In the genomic region with DNA sequence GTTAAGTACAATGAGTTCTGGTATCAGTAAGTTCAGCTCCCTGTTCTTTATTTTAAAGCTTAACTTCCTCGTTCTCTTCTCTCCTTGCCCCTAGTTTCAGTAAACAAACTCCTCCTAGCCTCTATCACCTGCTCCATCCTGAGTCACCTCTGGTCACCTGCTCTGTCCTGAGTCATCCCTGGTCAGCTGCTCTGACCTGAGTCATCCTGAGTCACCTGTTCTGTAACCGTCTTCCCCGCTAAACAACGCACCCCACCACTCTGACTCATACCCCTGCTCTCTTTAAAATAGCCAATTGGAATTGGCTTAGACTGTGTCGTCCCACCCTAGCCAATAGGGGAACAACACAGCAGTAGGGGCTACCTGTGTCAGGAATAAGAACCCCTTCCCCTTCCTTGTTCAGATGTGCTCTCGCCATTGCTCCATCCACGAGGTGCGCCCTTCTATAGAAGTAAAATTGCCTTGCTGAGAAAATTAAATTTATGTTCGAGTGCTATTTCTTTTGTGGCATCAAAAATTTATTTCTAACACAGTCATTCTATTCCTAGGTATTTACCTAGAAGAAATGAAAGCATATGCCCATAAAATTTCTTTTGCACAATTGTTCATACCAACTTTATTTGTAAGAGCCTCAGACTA, we compare ENCODE assay signal across 1 cellular context.
TF ChIP-seq lines count a peak whose summit lies in the region.

No MANE protein-coding gene starts in this region.

TF ChIP-seq in H1, 55 proteins besides CTCF, POLR2A, EP300 and RAD21:
- TF ChIP-seq JUN (IDR thresholded peaks at IDR 0.05; ENCODE audit: low read depth, low read length) (0 out of 2 replicates have a peak, but pooled peaks have one; percentile 18), BACH1 (IDR thresholded peaks at IDR 0.05; ENCODE audit: low read length) (peak; percentile 96), JUND (IDR thresholded peaks at IDR 0.05; ENCODE audit: low read length) (peak; percentile 80), MAX (IDR thresholded peaks at IDR 0.05) (no peak), USF2 (IDR thresholded peaks at IDR 0.05; ENCODE audit: low read length) (peak; percentile 63; the same call in 1 of the 2 replicates), MAFK (IDR thresholded peaks at IDR 0.05; ENCODE audit: low read depth, low read length) (peak; percentile 86; the same call in 1 of the 2 replicates), GABPA (IDR thresholded peaks at IDR 0.05; ENCODE audit: borderline replicate concordance, insufficient read depth, low read length) (no peak), CTBP2 (IDR thresholded peaks at IDR 0.05; ENCODE audit: borderline replicate concordance, insufficient read depth, insufficient read length, low read length) (no peak), RFX5 (IDR thresholded peaks at IDR 0.05; ENCODE audit: borderline replicate concordance, low read depth, low read length) (no peak), BCL11A (IDR thresholded peaks at IDR 0.05; ENCODE audit: low read depth in 2 of 2, low read length in 2 of 2) (no peak)
